ENCODE assay signal across 14 cellular contexts in genomic region chr1:41659903-41660302, GRCh38.
A peak's percentile ranks its signal among the peaks of the same experiment; 100 is the strongest.
DNase-seq lines count a peak whose midpoint lies in the region; ATAC-seq, FAIRE-seq and TF ChIP-seq lines count a peak whose summit lies in the region.
"Had no signal": no experiment of that assay in that cellular context is flagged by ENCODE, and none has a peak within 500 bp of the region (broad histone marks: within the 10 kb centered on the region; RNA-seq: fewer than 3 reads in every experiment).

No MANE protein-coding gene starts in this region.

- ATAC-seq in effector memory CD8-positive, alpha-beta T cell (replicated peaks), result no peak
- no peak for ATAC-seq in stimulated activated memory B cell treated with anti-CD40 and anti-IgM and Interleukin-4, amounts not matched to agents 10 μg/mL and 1 μg/mL and 100 μg/mL, for 72 hours
- ATAC-seq in GM18868 (IDR thresholded peaks at IDR 0.05; ENCODE audit: unreplicated experiment), result no peak
- ATAC-seq: right cardiac atrium had no signal

- intact Hi-C loops in kidney (cut with DNase I), result no loop called here

- H3K36me3 ChIP-seq in OCI-LY1 (ENCODE audit: insufficient read depth, low read length) (no peaks in the 10 kb centered on the region), kidney (ENCODE audit: control insufficient read depth in 1 of 2, insufficient read depth in 2 of 2, low read length in 2 of 2) (no peaks in the 10 kb centered on the region)
- H3K36me3 ChIP-seq: esophagus muscularis mucosa had no signal

- H3K36me3 Mint-ChIP-seq in activated naive CD4-positive, alpha-beta T cell treated with anti-CD3 and anti-CD28 coated beads, Interleukin-2, amount 50 U/mL, for 24 hours, result peaks cover 26% of the 10 kb centered on the region
- no peaks in the 10 kb centered on the region for H3K36me3 Mint-ChIP-seq in effector memory CD8-positive, alpha-beta T cell (ENCODE audit: insufficient read depth)
- peaks cover 33% of the 10 kb centered on the region for H3K36me3 Mint-ChIP-seq in stimulated activated memory B cell treated with anti-CD40 and anti-IgM and Interleukin-4, amounts not matched to agents 10 μg/mL and 1 μg/mL and 100 μg/mL, for 72 hours

- H3K4me1 Mint-ChIP-seq in activated naive CD4-positive, alpha-beta T cell treated with anti-CD3 and anti-CD28 coated beads, Interleukin-2, amount 50 U/mL, for 24 hours, result peaks cover 66% of the 10 kb centered on the region
- peaks cover 52 to 64% of the 10 kb centered on the region in 2 donors for H3K4me1 Mint-ChIP-seq in effector memory CD8-positive, alpha-beta T cell (ENCODE audit: low read depth in 2 of 2)
- H3K4me1 Mint-ChIP-seq in stimulated activated memory B cell treated with anti-CD40 and anti-IgM and Interleukin-4, amounts not matched to agents 10 μg/mL and 1 μg/mL and 100 μg/mL, for 72 hours, result peaks cover 86% of the 10 kb centered on the region

- H3K27me3 ChIP-seq in OCI-LY1 (ENCODE audit: insufficient read depth, low read length), result no peaks in the 10 kb centered on the region
- H3K27me3 ChIP-seq: esophagus muscularis mucosa had no signal

- TF ChIP-seq CTCF in OCI-LY1 (IDR thresholded peaks at IDR 0.05; ENCODE audit: low read length), result no peak
- no peak for TF ChIP-seq CTCF in kidney (IDR thresholded peaks at IDR 0.05; ENCODE audit: borderline replicate concordance, extremely low read depth, insufficient read depth)

- H3K4me3 ChIP-seq in OCI-LY1 (ENCODE audit: low read depth, low read length, poor library complexity, severe bottlenecking) (peak overlapping the region; percentile 63), kidney (ENCODE audit: low read length in 2 of 2) (no peak overlapping the region)
- H3K4me3 ChIP-seq: esophagus muscularis mucosa had no signal

- no peaks in the 10 kb centered on the region for H3K9me3 Mint-ChIP-seq in activated naive CD4-positive, alpha-beta T cell treated with anti-CD3 and anti-CD28 coated beads, Interleukin-2, amount 50 U/mL, for 24 hours
- no peaks in the 10 kb centered on the region for H3K9me3 Mint-ChIP-seq in effector memory CD8-positive, alpha-beta T cell
- no peaks in the 10 kb centered on the region for H3K9me3 Mint-ChIP-seq in stimulated activated memory B cell treated with anti-CD40 and anti-IgM and Interleukin-4, amounts not matched to agents 10 μg/mL and 1 μg/mL and 100 μg/mL, for 72 hours

- no peak for FAIRE-seq in kidney (lab: Jason Lieb, UNC)

- no peak overlapping the region for H3K9ac ChIP-seq in OCI-LY1 (ENCODE audit: low read length)
- no peak overlapping the region for H3K9ac ChIP-seq in kidney (ENCODE audit: low read length in 2 of 2)

- H3K4me2 ChIP-seq in OCI-LY1 (ENCODE audit: low read length), result peak overlapping the region; percentile 55

- H3K27ac ChIP-seq in OCI-LY1 (ENCODE audit: low read depth, low read length, poor library complexity, severe bottlenecking), result no peak overlapping the region
- no peak overlapping the region for H3K27ac ChIP-seq in kidney (ENCODE audit: low read depth in 2 of 2, low read length in 2 of 2)
- H3K27ac ChIP-seq: esophagus muscularis mucosa had no signal

- H3K27me3 Mint-ChIP-seq in activated naive CD4-positive, alpha-beta T cell treated with anti-CD3 and anti-CD28 coated beads, Interleukin-2, amount 50 U/mL, for 24 hours, result no peaks in the 10 kb centered on the region
- H3K27me3 Mint-ChIP-seq in effector memory CD8-positive, alpha-beta T cell, result no peaks in the 10 kb centered on the region
- no peaks in the 10 kb centered on the region for H3K27me3 Mint-ChIP-seq in stimulated activated memory B cell treated with anti-CD40 and anti-IgM and Interleukin-4, amounts not matched to agents 10 μg/mL and 1 μg/mL and 100 μg/mL, for 72 hours

- no peaks in the 10 kb centered on the region for H3K9me2 ChIP-seq in OCI-LY1 (ENCODE audit: low read depth, low read length)

- H3K4me1 ChIP-seq in OCI-LY1 (ENCODE audit: insufficient read depth, low read length, severe bottlenecking), result peaks cover 63% of the 10 kb centered on the region
- H3K4me1 ChIP-seq in kidney (ENCODE audit: control insufficient read depth in 1 of 2, insufficient read depth in 1 of 2, low read depth in 1 of 2, low read length in 2 of 2), result peaks cover 0 to 7% of the 10 kb centered on the region in 2 donors

- no peaks in the 10 kb centered on the region for H3F3A ChIP-seq in OCI-LY1 (ENCODE audit: insufficient read depth, low read length)

- no peaks in the 10 kb centered on the region for H3K9me3 ChIP-seq in OCI-LY1 (ENCODE audit: low read length)
- no peaks in the 10 kb centered on the region for H3K9me3 ChIP-seq in kidney (ENCODE audit: control insufficient read depth in 1 of 2, low read length in 2 of 2)
- H3K9me3 ChIP-seq: esophagus muscularis mucosa had no signal

- H2AFZ ChIP-seq in OCI-LY1 (ENCODE audit: low read length), result no peak overlapping the region

- DNase-seq in activated naive CD4-positive, alpha-beta T cell (lab: John Stamatoyannopoulos, UW), result no peak
- no peak for DNase-seq in effector memory CD8-positive, alpha-beta T cell
- DNase-seq in kidney, result no peak
- DNase-seq in NK-92 (lab: John Stamatoyannopoulos, UW; ENCODE audit: unreplicated experiment), result no peak
- DNase-seq: NCI-H187 treated with DMSO at 0.1 percent for 48 hours; NCI-H446; Right ventricle myocardium superior; stimulated activated CD4-positive, alpha-beta T cell treated with anti-CD3 and anti-CD28 coated beads, Interleukin-1b, Interleukin-23, amount 100 ng/mL, for 48 hours had no signal

- peak overlapping the region; percentile 83 for H3K4me3 Mint-ChIP-seq in activated naive CD4-positive, alpha-beta T cell treated with anti-CD3 and anti-CD28 coated beads, Interleukin-2, amount 50 U/mL, for 24 hours
- peak overlapping the region; percentile 0 to 7 for H3K4me3 Mint-ChIP-seq in effector memory CD8-positive, alpha-beta T cell
- peak overlapping the region; percentile 43 for H3K4me3 Mint-ChIP-seq in stimulated activated memory B cell treated with anti-CD40 and anti-IgM and Interleukin-4, amounts not matched to agents 10 μg/mL and 1 μg/mL and 100 μg/mL, for 72 hours

- H3K79me2 ChIP-seq in OCI-LY1 (ENCODE audit: insufficient read depth, low read length), result peaks cover 14% of the 10 kb centered on the region; the same call in 1 of the 2 replicates

- peak overlapping the region; percentile 10 for H3K27ac Mint-ChIP-seq in activated naive CD4-positive, alpha-beta T cell treated with anti-CD3 and anti-CD28 coated beads, Interleukin-2, amount 50 U/mL, for 24 hours
- no peak overlapping the region for H3K27ac Mint-ChIP-seq in effector memory CD8-positive, alpha-beta T cell
- no peak overlapping the region for H3K27ac Mint-ChIP-seq in stimulated activated memory B cell treated with anti-CD40 and anti-IgM and Interleukin-4, amounts not matched to agents 10 μg/mL and 1 μg/mL and 100 μg/mL, for 72 hours

- H4K20me1 ChIP-seq in OCI-LY1 (ENCODE audit: insufficient read depth, low read length), result no peaks in the 10 kb centered on the region

Comparison
In these comparisons a context has a peak if more than half of its experiments do, and no peak if none do; other contexts are left out.
1. H3K4me3 Mint-ChIP-seq: peak in every context shown above with its lines; median percentile 83 in activated naive CD4-positive, alpha-beta T cell treated with anti-CD3 and anti-CD28 coated beads, Interleukin-2, amount 50 U/mL, for 24 hours; 43 in stimulated activated memory B cell treated with anti-CD40 and anti-IgM and Interleukin-4, amounts not matched to agents 10 μg/mL and 1 μg/mL and 100 μg/mL, for 72 hours; 4 in effector memory CD8-positive, alpha-beta T cell.